ENCODE assay signal across 25 cellular contexts in the genomic region with DNA sequence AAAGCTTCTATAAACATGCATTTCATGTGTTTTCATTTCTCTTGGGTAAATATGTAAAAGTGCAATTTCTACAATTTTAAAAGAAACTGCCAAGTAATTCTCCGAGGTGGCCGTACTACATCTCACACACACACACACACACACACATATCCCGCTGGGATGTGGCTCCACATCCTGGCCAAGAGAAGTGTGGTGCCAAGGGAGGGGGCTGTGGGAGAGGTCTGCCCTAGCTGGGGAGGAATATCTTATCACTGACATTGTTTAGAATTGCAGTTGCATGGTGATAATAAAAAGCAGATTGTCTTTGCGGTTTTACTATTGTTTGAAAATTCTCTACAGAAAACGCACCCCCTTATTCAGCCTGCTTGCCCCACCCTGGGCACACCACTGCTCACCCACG.
"Had no signal": no experiment of that assay in that cellular context is flagged by ENCODE, and none has a peak within 500 bp of the region (broad histone marks: within the 10 kb centered on the region; RNA-seq: fewer than 3 reads in every experiment).

No MANE protein-coding gene starts in this region.

- H3K4me1 ChIP-seq: colonic mucosa, prostate gland had no signal

- H3K4me3 Mint-ChIP-seq: activated CD4-positive, alpha-beta memory T cell treated with anti-CD3 and anti-CD28 coated beads for 36 hours; activated CD4-positive, alpha-beta T cell treated with anti-CD3 and anti-CD28 coated beads for 36 hours; activated naive CD8-positive, alpha-beta T cell treated with anti-CD3 and anti-CD28 coated beads, Interleukin-2, amount 10 ng/mL, durations not matched to agents 7 days and 5 days; activated T-helper 17 cell treated with anti-CD3 and anti-CD28 coated beads, Interleukin-2, amount 50 U/mL, for 72 hours; naive B cell; neural progenitor cell; stimulated activated naive CD8-positive, alpha-beta T cell treated with anti-CD3 and anti-CD28 coated beads, Interleukin-15, amount 100 ng/mL, for 72 hours; T-helper 2 cell treated with Interferon-gamma antibody and Interleukin-4, amounts not matched to agents 5 μg/mL and 100 μg/mL, for 36 hours; WTC11 had no signal

- DNase-seq: activated CD4-positive, alpha-beta memory T cell treated with anti-CD3 and anti-CD28 coated beads for 36 hours; activated CD4-positive, alpha-beta T cell treated with anti-CD3 and anti-CD28 coated beads for 36 hours; activated naive CD4-positive, alpha-beta T cell; activated naive CD8-positive, alpha-beta T cell treated with anti-CD3 and anti-CD28 coated beads, Interleukin-2, amount 10 ng/mL, durations not matched to agents 7 days and 5 days; activated T-cell treated with anti-CD3 and anti-CD28 coated beads, Interleukin-2, amount 50 U/mL, for 1 hour; body of pancreas; caudate nucleus; colonic mucosa; effector CD4-positive, alpha-beta T cell; heart right ventricle; kidney glomerular epithelial cell; left ventricle myocardium superior; mucosa of descending colon; naive B cell; right cardiac atrium; stimulated activated CD4-positive, alpha-beta T cell treated with anti-CD3 and anti-CD28 coated beads, Interleukin-2, amount 100 ng/mL, for 48 hours; stimulated activated naive CD8-positive, alpha-beta T cell treated with anti-CD3 and anti-CD28 coated beads, Interleukin-15, amount 100 ng/mL, for 72 hours had no signal

- H3K27me3 Mint-ChIP-seq: activated CD4-positive, alpha-beta memory T cell treated with anti-CD3 and anti-CD28 coated beads for 36 hours; activated CD4-positive, alpha-beta T cell treated with anti-CD3 and anti-CD28 coated beads for 36 hours; activated naive CD8-positive, alpha-beta T cell treated with anti-CD3 and anti-CD28 coated beads, Interleukin-2, amount 10 ng/mL, durations not matched to agents 7 days and 5 days; activated T-helper 17 cell treated with anti-CD3 and anti-CD28 coated beads, Interleukin-2, amount 50 U/mL, for 72 hours; naive B cell had no signal

- H3K9me3 ChIP-seq: body of pancreas, colonic mucosa, esophagus muscularis mucosa, gastroesophageal sphincter, heart right ventricle, mucosa of descending colon, prostate gland had no signal

- H3K36me3 ChIP-seq: colonic mucosa, esophagus muscularis mucosa, gastroesophageal sphincter, heart right ventricle, neural progenitor cell, prostate gland had no signal

- H3K9ac ChIP-seq: neural progenitor cell had no signal

- H3K9me3 Mint-ChIP-seq: activated naive CD8-positive, alpha-beta T cell treated with anti-CD3 and anti-CD28 coated beads, Interleukin-2, amount 10 ng/mL, durations not matched to agents 7 days and 5 days; neural progenitor cell; stimulated activated naive CD8-positive, alpha-beta T cell treated with anti-CD3 and anti-CD28 coated beads, Interleukin-15, amount 100 ng/mL, for 72 hours; T-helper 2 cell treated with Interferon-gamma antibody and Interleukin-4, amounts not matched to agents 5 μg/mL and 100 μg/mL, for 36 hours; WTC11 had no signal

- H3K4me3 ChIP-seq: body of pancreas, colonic mucosa, esophagus muscularis mucosa, gastroesophageal sphincter, heart right ventricle, mucosa of descending colon, neural progenitor cell, prostate gland had no signal

- ATAC-seq: activated CD4-positive, alpha-beta T cell treated with anti-CD3 and anti-CD28 coated beads for 36 hours; activated T-helper 17 cell treated with anti-CD3 and anti-CD28 coated beads, Interleukin-2, amount 50 U/mL, for 72 hours; body of pancreas; gastroesophageal sphincter; heart right ventricle; left ventricle myocardium superior; mucosa of descending colon; right cardiac atrium; stimulated activated naive CD8-positive, alpha-beta T cell treated with anti-CD3 and anti-CD28 coated beads, Interleukin-15, amount 100 ng/mL, for 72 hours; WTC11 had no signal

- H3K4me2 ChIP-seq: neural progenitor cell had no signal

- H3K27me3 ChIP-seq: body of pancreas, colonic mucosa, esophagus muscularis mucosa, gastroesophageal sphincter, neural progenitor cell had no signal

- H3K36me3 Mint-ChIP-seq: activated CD4-positive, alpha-beta memory T cell treated with anti-CD3 and anti-CD28 coated beads for 36 hours; activated naive CD8-positive, alpha-beta T cell treated with anti-CD3 and anti-CD28 coated beads, Interleukin-2, amount 10 ng/mL, durations not matched to agents 7 days and 5 days; naive B cell; neural progenitor cell; type B pancreatic cell; WTC11 had no signal

- H3K4me1 Mint-ChIP-seq: activated CD4-positive, alpha-beta T cell treated with anti-CD3 and anti-CD28 coated beads for 36 hours; activated naive CD8-positive, alpha-beta T cell treated with anti-CD3 and anti-CD28 coated beads, Interleukin-2, amount 10 ng/mL, durations not matched to agents 7 days and 5 days; activated T-helper 17 cell treated with anti-CD3 and anti-CD28 coated beads, Interleukin-2, amount 50 U/mL, for 72 hours; naive B cell; stimulated activated naive CD8-positive, alpha-beta T cell treated with anti-CD3 and anti-CD28 coated beads, Interleukin-15, amount 100 ng/mL, for 72 hours had no signal

- H2AFZ ChIP-seq: neural progenitor cell had no signal

- H3K27ac Mint-ChIP-seq: activated CD4-positive, alpha-beta memory T cell treated with anti-CD3 and anti-CD28 coated beads for 36 hours; activated CD4-positive, alpha-beta T cell treated with anti-CD3 and anti-CD28 coated beads for 36 hours; activated naive CD8-positive, alpha-beta T cell treated with anti-CD3 and anti-CD28 coated beads, Interleukin-2, amount 10 ng/mL, durations not matched to agents 7 days and 5 days; activated T-helper 17 cell treated with anti-CD3 and anti-CD28 coated beads, Interleukin-2, amount 50 U/mL, for 72 hours; naive B cell; stimulated activated naive CD8-positive, alpha-beta T cell treated with anti-CD3 and anti-CD28 coated beads, Interleukin-15, amount 100 ng/mL, for 72 hours; T-helper 2 cell treated with Interferon-gamma antibody and Interleukin-4, amounts not matched to agents 5 μg/mL and 100 μg/mL, for 36 hours; type B pancreatic cell; WTC11 had no signal

- H3K27ac ChIP-seq: body of pancreas, colonic mucosa, esophagus muscularis mucosa, gastroesophageal sphincter, heart right ventricle, neural progenitor cell, prostate gland had no signal
